8 cellular contexts compared by ENCODE assay signal in genomic region chr2:201126308-201127127, GRCh38. TPM values are rescaled to one million over a fixed set of nuclear protein-coding genes. Genes with fewer than 3 reads are reported as not detected.
DNase-seq lines count a peak whose midpoint lies in the region; ATAC-seq and TF ChIP-seq lines count a peak whose summit lies in the region.

No MANE protein-coding gene starts in this region.

- H3K9me3 ChIP-seq in Karpas-422 (ENCODE audit: low read length): no peaks in the 10 kb centered on the region
- H3K9me3 ChIP-seq in osteoblast (ENCODE audit: low read depth, low read length): no peaks in the 10 kb centered on the region

- no peak for TF ChIP-seq CTCF in osteoblast (IDR thresholded peaks at IDR 0.05; ENCODE audit: extremely low read depth, low read depth, low read length)

- H3K4me1 ChIP-seq in Karpas-422 (ENCODE audit: low read length): peaks cover 94% of the 10 kb centered on the region
- H3K4me1 ChIP-seq in osteoblast (ENCODE audit: insufficient read depth, low read length): peaks cover 83% of the 10 kb centered on the region

- H3K9ac ChIP-seq in Karpas-422 (ENCODE audit: low read length): peak overlapping the region; percentile 52

- H3K36me3 ChIP-seq in Karpas-422 (ENCODE audit: insufficient read depth, low read length): no peaks in the 10 kb centered on the region
- H3K36me3 ChIP-seq in osteoblast (ENCODE audit: insufficient read depth, low read length): peaks cover 4% of the 10 kb centered on the region

- peak overlapping the region; percentile 15; the same call in 1 of the 2 replicates for H3K4me3 ChIP-seq in Karpas-422 (ENCODE audit: low read length)
- H3K4me3 ChIP-seq in osteoblast (ENCODE audit: insufficient read depth, low read length): peak overlapping the region; percentile 30

- H2AFZ ChIP-seq in Karpas-422 (ENCODE audit: low read length) (no peak overlapping the region), osteoblast (ENCODE audit: low read length) (no peak overlapping the region)

- peak overlapping the region; percentile 98 for H3K27ac ChIP-seq in Karpas-422 (ENCODE audit: low read length)
- peak overlapping the region; percentile 96 for H3K27ac ChIP-seq in osteoblast (ENCODE audit: low read depth, low read length)

- no peaks in the 10 kb centered on the region for H3K27me3 ChIP-seq in Karpas-422 (ENCODE audit: low read length)
- H3K27me3 ChIP-seq in osteoblast (ENCODE audit: insufficient read depth, low read length): no peaks in the 10 kb centered on the region

- H4K20me1 ChIP-seq in Karpas-422 (ENCODE audit: insufficient read depth, low read depth, low read length) (no peaks in the 10 kb centered on the region), osteoblast (ENCODE audit: insufficient read depth, low read length) (peaks cover 3% of the 10 kb centered on the region)

- peak overlapping the region; percentile 77 for H3K4me2 ChIP-seq in Karpas-422 (ENCODE audit: low read depth, low read length, poor library complexity, severe bottlenecking)
- H3K4me2 ChIP-seq in osteoblast (ENCODE audit: insufficient read depth, low read length): peak overlapping the region; percentile 76

- H3K9me2 ChIP-seq in Karpas-422 (replicated peaks; ENCODE audit: insufficient read depth, low read length): no peaks in the 10 kb centered on the region

- DNase-seq in stimulated activated CD4-positive, alpha-beta T cell treated with anti-CD3 and anti-CD28 coated beads, Interleukin-15, amount 100 ng/mL, for 24 hours: peak; percentile 49
- no peak for DNase-seq in stimulated activated CD4-positive, alpha-beta T cell treated with anti-CD3 and anti-CD28 coated beads, Interleukin-2, amount 100 ng/mL, for 48 hours
- DNase-seq in Karpas-422 (no peak), dermis microvascular lymphatic vessel endothelial cell (ENCODE audit: low read depth in 2 of 2) (peak; percentile 53 to 87), osteoblast (ENCODE audit: insufficient read length, low spot score, missing footprints) (no peak), NCI-H510A (lab: John Stamatoyannopoulos, UW) (no peak), NCI-H748 treated with DMSO at 0.1 percent for 48 hours (lab: John Stamatoyannopoulos, UW) (no peak)

- peaks cover 73% of the 10 kb centered on the region for H3K79me2 ChIP-seq in Karpas-422 (ENCODE audit: low read length)
- H3K79me2 ChIP-seq in osteoblast (ENCODE audit: insufficient read depth, low read length): peaks cover 76% of the 10 kb centered on the region

- ATAC-seq in GM19328 (IDR thresholded peaks at IDR 0.05; ENCODE audit: unreplicated experiment): no peak

RNA-seq across cellular contexts. Expression of gene CFLAR, which starts 10.6 kb away (rescaled TPM):
- total RNA-seq in Karpas-422 (2014; rRNA removed; shearing (Covaris generic); ENCODE audit: low replicate concordance): 62.6 and 63.5 TPM in 2 replicates
- total RNA-seq in dermis microvascular lymphatic vessel endothelial cell: 86.8 and 95.6 TPM in 2 replicates
- 78.9 and 80.2 TPM in 2 replicates for total RNA-seq in osteoblast

RNA-seq across cellular contexts. Expression of gene NDUFB3, which starts 54.7 kb away (rescaled TPM):
- total RNA-seq in Karpas-422 (2014; rRNA removed; shearing (Covaris generic); ENCODE audit: low replicate concordance): 102 and 136 TPM in 2 replicates
- total RNA-seq in dermis microvascular lymphatic vessel endothelial cell: 45.4 and 75.0 TPM in 2 replicates
- total RNA-seq in osteoblast: 25.7 and 29.2 TPM in 2 replicates

RNA-seq across cellular contexts. Expression of gene HYCC2, which starts 55.0 kb away (rescaled TPM):
- 10.4 and 40.0 TPM in 2 replicates for total RNA-seq in Karpas-422 (2014; rRNA removed; shearing (Covaris generic); ENCODE audit: low replicate concordance)
- total RNA-seq in dermis microvascular lymphatic vessel endothelial cell (7.8 and 9.6 TPM in 2 replicates), osteoblast (11.6 and 12.1 TPM in 2 replicates)

RNA-seq across cellular contexts. Expression of gene CASP10, which starts 56.4 kb away (rescaled TPM):
- 0.48 and 5.2 TPM in 2 replicates for total RNA-seq in Karpas-422 (2014; rRNA removed; shearing (Covaris generic); ENCODE audit: low replicate concordance)
- total RNA-seq in dermis microvascular lymphatic vessel endothelial cell: 40.7 and 46.2 TPM in 2 replicates
- total RNA-seq in osteoblast: 3.3 and 4.4 TPM in 2 replicates

Comparison
In these comparisons a context has a peak if more than half of its experiments do, and no peak if none do; other contexts are left out.
1. DNase-seq: peak in stimulated activated CD4-positive, alpha-beta T cell treated with anti-CD3 and anti-CD28 coated beads, Interleukin-15, amount 100 ng/mL, for 24 hours (single experiment) and dermis microvascular lymphatic vessel endothelial cell (2 of 2); none in stimulated activated CD4-positive, alpha-beta T cell treated with anti-CD3 and anti-CD28 coated beads, Interleukin-2, amount 100 ng/mL, for 48 hours (0 of 2), Karpas-422 (single experiment), osteoblast (single experiment), NCI-H510A (single experiment) and NCI-H748 treated with DMSO at 0.1 percent for 48 hours (single experiment).